ENCODE assay signal across 1 cellular context in the genomic region with DNA sequence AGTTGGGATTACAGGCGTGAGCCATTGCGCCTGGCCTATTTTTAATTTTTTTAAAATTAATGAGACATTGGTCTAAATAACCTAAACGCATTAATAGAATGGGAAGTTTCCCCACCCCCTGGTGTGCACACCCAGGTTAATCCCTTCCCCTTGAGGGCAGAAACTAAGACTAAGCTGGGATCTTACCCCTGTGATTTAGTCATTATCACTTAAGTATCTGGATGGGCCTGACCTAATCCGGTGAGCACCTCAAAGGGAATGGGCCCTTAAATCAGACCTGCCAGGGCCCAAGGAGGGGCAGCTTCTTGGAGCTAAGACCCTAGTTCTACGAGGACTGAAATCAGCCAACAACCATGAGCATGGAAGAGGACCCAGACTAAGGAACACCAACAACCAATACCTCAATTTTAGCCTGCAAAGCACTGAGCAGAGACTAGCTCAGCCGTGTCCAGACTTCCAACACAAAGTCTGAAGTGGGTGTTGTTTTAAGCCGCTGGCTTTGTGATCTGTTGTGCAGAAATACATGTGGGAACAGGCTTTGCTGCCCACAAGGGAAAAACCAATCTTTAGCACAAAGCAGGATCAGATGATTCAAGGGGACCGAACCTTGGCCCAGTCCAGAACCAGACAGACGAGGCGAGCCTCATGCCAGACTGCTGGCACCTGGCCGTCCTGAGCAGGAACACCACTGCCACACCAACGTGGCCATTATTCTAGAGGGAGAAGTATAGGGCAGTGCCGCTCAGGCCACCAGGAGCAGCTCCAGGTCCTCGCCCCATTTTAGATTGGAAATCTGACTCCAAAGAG.
TF ChIP-seq lines count a peak whose summit lies in the region.

No MANE protein-coding gene starts in this region.

TF ChIP-seq in GM12878, 131 proteins besides CTCF, POLR2A, EP300 and RAD21:
- TF ChIP-seq ZNF217 (IDR thresholded peaks at IDR 0.05): no peak
- no peak for TF ChIP-seq NFXL1 (IDR thresholded peaks at IDR 0.05; ENCODE audit: borderline replicate concordance)
